ENCODE assay signal across 7 cellular contexts in genomic region chr1:156571261-156571958, GRCh38. TPM values are rescaled to one million over a fixed set of nuclear protein-coding genes. Genes with fewer than 3 reads are reported as not detected.
DNase-seq lines count a peak whose midpoint lies in the region; ATAC-seq and TF ChIP-seq lines count a peak whose summit lies in the region.

No MANE protein-coding gene starts in this region.

- H3K27ac ChIP-seq in trophoblast cell (ENCODE audit: low read depth, low read length), result no peak overlapping the region

- no peak overlapping the region for H3K23ac ChIP-seq in trophoblast cell (ENCODE audit: low read length)

- H3K27ac Mint-ChIP-seq in dendritic cell treated with granulocyte-macrophage colony-stimulating factor and Interleukin-4, amounts not matched to agents 40 ng/mL and 50 ng/mL, for 4 days, result peak overlapping the region; percentile 33

- H3K4ac ChIP-seq in trophoblast cell (ENCODE audit: low read depth, low read length), result no peak overlapping the region

- no peak overlapping the region for H4K91ac ChIP-seq in trophoblast cell (ENCODE audit: low read depth, low read length)

- no CpG with 5 or more reads among the region's 4 CpGs for WGBS in trophoblast cell (ENCODE audit: extremely low coverage, insufficient coverage, insufficient read length)

- peaks cover 0 to 3% of the 10 kb centered on the region in 2 experiments for H3K4me1 ChIP-seq in trophoblast cell (ENCODE audit: control insufficient read depth in 1 of 2, insufficient read depth in 2 of 2, low read length in 2 of 2)

- H3K9ac ChIP-seq in trophoblast cell (ENCODE audit: low read length), result peak overlapping the region; percentile 78

- no peak overlapping the region for H2BK5ac ChIP-seq in trophoblast cell (ENCODE audit: low read depth, low read length, poor library complexity)

- H3K9me3 ChIP-seq in trophoblast cell (ENCODE audit: insufficient read depth, low read depth, low read length), result peaks cover 1% of the 10 kb centered on the region

- ATAC-seq in HG02884 (IDR thresholded peaks at IDR 0.05; ENCODE audit: unreplicated experiment), result no peak

- H2BK120ac ChIP-seq in trophoblast cell (ENCODE audit: insufficient read depth, low read length, poor library complexity), result no peak overlapping the region

- H3K9me3 Mint-ChIP-seq in dendritic cell treated with granulocyte-macrophage colony-stimulating factor and Interleukin-4, amounts not matched to agents 40 ng/mL and 50 ng/mL, for 4 days, result no peaks in the 10 kb centered on the region

- intact Hi-C loops in dendritic cell treated with granulocyte-macrophage colony-stimulating factor and Interleukin-4, amounts not matched to agents 40 ng/mL and 50 ng/mL, for 4 days (cut with micrococcal nuclease), result loop anchor here (5.0 kb wide), 2 partner anchors 69 to 89 kb away; partner anchors contain the start of gene MEF2D

- H3K4me3 ChIP-seq in GM12864 (ENCODE audit: low read depth, low read length) (peak overlapping the region; percentile 83), trophoblast cell (ENCODE audit: low read depth, low read length) (peak overlapping the region; percentile 89)

- peak overlapping the region; percentile 74 for H3K4me2 ChIP-seq in trophoblast cell (ENCODE audit: low read length)

- peaks cover 6% of the 10 kb centered on the region for H3K27me3 Mint-ChIP-seq in dendritic cell treated with granulocyte-macrophage colony-stimulating factor and Interleukin-4, amounts not matched to agents 40 ng/mL and 50 ng/mL, for 4 days

- DNase-seq in GM12864 (ENCODE audit: low read depth) (no peak), NCI-H460 (ENCODE audit: extremely low read depth, low read depth) (peak; percentile 64), trophoblast cell (peak in 1 of 2 donors; percentile 27), activated gamma-delta T cell treated with Interleukin-2 at 50 U/mL for 16 hours (no peak)
- DNase-seq in activated CD4-positive, alpha-beta T cell treated with anti-CD3 and anti-CD28 coated beads for 48 hours, result no peak

- H2AFZ ChIP-seq in trophoblast cell (ENCODE audit: insufficient read depth, low read length, poor library complexity), result peak overlapping the region; percentile 23

- H2BK12ac ChIP-seq in trophoblast cell (ENCODE audit: low read length), result no peak overlapping the region

- no peak overlapping the region for H3K18ac ChIP-seq in trophoblast cell (ENCODE audit: low read length)

- H4K12ac ChIP-seq in trophoblast cell (ENCODE audit: low read depth, low read length), result no peak overlapping the region

- peaks cover 2% of the 10 kb centered on the region for H3K79me1 ChIP-seq in trophoblast cell (ENCODE audit: low read length)

- H3K79me2 ChIP-seq in trophoblast cell (ENCODE audit: control insufficient read depth, insufficient read depth, low read length, poor library complexity), result peaks cover 5% of the 10 kb centered on the region

- peak overlapping the region; percentile 76 for H3K4me3 Mint-ChIP-seq in dendritic cell treated with granulocyte-macrophage colony-stimulating factor and Interleukin-4, amounts not matched to agents 40 ng/mL and 50 ng/mL, for 4 days

- no peaks in the 10 kb centered on the region for H3K27me3 ChIP-seq in trophoblast cell (ENCODE audit: insufficient read depth, low read length)

- no peak overlapping the region for H3K14ac ChIP-seq in trophoblast cell (ENCODE audit: low read length)

- no peaks in the 10 kb centered on the region for H3K36me3 Mint-ChIP-seq in dendritic cell treated with granulocyte-macrophage colony-stimulating factor and Interleukin-4, amounts not matched to agents 40 ng/mL and 50 ng/mL, for 4 days (ENCODE audit: low read depth)

- H2AK5ac ChIP-seq in trophoblast cell (ENCODE audit: low read length), result no peak overlapping the region

- no peak overlapping the region for H4K8ac ChIP-seq in trophoblast cell (ENCODE audit: low read depth, low read length)

- TF ChIP-seq CTCF in GM12864 (IDR thresholded peaks at IDR 0.05; ENCODE audit: low read depth, low read length, missing control alignments), result no peak

- H3K36me3 ChIP-seq in trophoblast cell (ENCODE audit: control insufficient read depth in 1 of 2, insufficient read depth in 2 of 2, low read length in 2 of 2), result peaks cover 4 to 7% of the 10 kb centered on the region in 2 experiments

- H3K4me1 Mint-ChIP-seq in dendritic cell treated with granulocyte-macrophage colony-stimulating factor and Interleukin-4, amounts not matched to agents 40 ng/mL and 50 ng/mL, for 4 days (ENCODE audit: low read depth), result peaks cover 36% of the 10 kb centered on the region

RNA-seq across cellular contexts. Expression of gene IQGAP3, which starts 1.0 kb away (rescaled TPM):
- total RNA-seq in NCI-H460 (2014; rRNA removed; shearing (Covaris generic)), result 27.6 and 28.7 TPM in 2 replicates
- polyA plus RNA-seq in NCI-H460 (2014; cell fraction: nucleus; rRNA removed), result 123 and 138 TPM in 2 replicates
- polyA plus RNA-seq in trophoblast cell (2013), result 14.7 and 15.2 TPM in 2 replicates

RNA-seq across cellular contexts. Expression of gene TTC24, which starts 8.1 kb away (rescaled TPM):
- not detected in 2 replicates for total RNA-seq in NCI-H460 (2014; rRNA removed; shearing (Covaris generic))
- polyA plus RNA-seq in NCI-H460 (2014; cell fraction: nucleus; rRNA removed), result not detected in 2 replicates
- polyA plus RNA-seq in trophoblast cell (2013), result not detected in 2 replicates

RNA-seq across cellular contexts. Expression of gene NAXE, which starts 20.2 kb away (rescaled TPM):
- total RNA-seq in NCI-H460 (2014; rRNA removed; shearing (Covaris generic)), result 235 and 249 TPM in 2 replicates
- polyA plus RNA-seq in NCI-H460 (2014; cell fraction: nucleus; rRNA removed), result 247 and 334 TPM in 2 replicates
- 46.9 and 47.2 TPM in 2 replicates for polyA plus RNA-seq in trophoblast cell (2013)

RNA-seq across cellular contexts. Expression of gene GPATCH4, which starts 29.9 kb away (rescaled TPM):
- 28.7 and 36.7 TPM in 2 replicates for total RNA-seq in NCI-H460 (2014; rRNA removed; shearing (Covaris generic))
- 27.0 and 36.6 TPM in 2 replicates for polyA plus RNA-seq in NCI-H460 (2014; cell fraction: nucleus; rRNA removed)
- 16.5 and 16.8 TPM in 2 replicates for polyA plus RNA-seq in trophoblast cell (2013)

RNA-seq across cellular contexts. Expression of gene HAPLN2, which starts 47.8 kb away (rescaled TPM):
- total RNA-seq in NCI-H460 (2014; rRNA removed; shearing (Covaris generic)), result 0.52 TPM in 1 of 2 replicates, not detected in the other
- 1.1 and 1.9 TPM in 2 replicates for polyA plus RNA-seq in NCI-H460 (2014; cell fraction: nucleus; rRNA removed)
- polyA plus RNA-seq in trophoblast cell (2013), result 0.06 TPM in 1 of 2 replicates, not detected in the other
